In the genomic region with DNA sequence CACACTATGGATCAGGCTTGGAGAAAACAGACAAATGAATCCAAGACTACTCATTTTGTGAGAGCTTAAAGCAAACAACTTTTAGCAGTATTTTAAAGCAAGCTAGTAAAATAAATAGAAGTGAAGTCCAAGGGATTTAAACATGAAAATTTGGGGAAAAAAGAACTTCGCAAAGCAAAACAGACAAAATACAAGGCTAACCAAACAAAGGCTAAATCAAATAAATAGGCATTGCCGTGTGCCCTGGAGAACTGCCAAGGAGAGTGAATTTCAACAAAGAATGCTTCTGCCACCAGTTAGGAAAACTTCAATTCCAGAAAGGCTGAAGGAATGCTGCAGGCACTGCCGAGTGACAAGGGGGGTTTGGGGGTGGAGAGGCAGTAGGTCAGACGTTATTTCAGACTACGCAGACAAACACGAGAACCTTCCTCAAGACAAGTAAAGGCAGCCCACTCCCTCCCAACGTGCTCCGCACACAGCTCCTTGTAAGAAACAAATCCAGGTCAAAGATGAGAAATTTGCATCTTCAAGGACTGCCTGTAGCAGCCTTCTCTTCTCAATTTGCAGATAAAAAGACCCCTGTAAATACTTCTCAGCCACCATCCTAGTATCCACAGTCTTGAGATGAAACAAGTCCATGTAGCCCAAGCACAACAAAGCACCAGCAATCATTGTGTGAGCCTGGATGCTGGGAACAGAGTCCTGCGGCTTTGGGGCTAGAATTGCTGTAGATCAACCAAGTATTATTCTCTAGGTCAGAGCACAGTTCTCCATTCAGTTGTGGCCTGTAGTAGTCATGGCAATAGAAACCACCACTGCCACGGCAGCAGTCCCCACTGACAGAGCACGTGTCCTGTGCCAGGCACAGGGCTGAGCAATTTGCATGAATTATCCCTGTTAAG, we compare ENCODE assay signal across 1 cellular context.
TF ChIP-seq lines count a peak whose summit lies in the region.

No MANE protein-coding gene starts in this region.

TF ChIP-seq in HepG2, 621 proteins besides CTCF, POLR2A, EP300 and RAD21 (continued from another document and continues in another):
- TF ChIP-seq, protein P1, sequence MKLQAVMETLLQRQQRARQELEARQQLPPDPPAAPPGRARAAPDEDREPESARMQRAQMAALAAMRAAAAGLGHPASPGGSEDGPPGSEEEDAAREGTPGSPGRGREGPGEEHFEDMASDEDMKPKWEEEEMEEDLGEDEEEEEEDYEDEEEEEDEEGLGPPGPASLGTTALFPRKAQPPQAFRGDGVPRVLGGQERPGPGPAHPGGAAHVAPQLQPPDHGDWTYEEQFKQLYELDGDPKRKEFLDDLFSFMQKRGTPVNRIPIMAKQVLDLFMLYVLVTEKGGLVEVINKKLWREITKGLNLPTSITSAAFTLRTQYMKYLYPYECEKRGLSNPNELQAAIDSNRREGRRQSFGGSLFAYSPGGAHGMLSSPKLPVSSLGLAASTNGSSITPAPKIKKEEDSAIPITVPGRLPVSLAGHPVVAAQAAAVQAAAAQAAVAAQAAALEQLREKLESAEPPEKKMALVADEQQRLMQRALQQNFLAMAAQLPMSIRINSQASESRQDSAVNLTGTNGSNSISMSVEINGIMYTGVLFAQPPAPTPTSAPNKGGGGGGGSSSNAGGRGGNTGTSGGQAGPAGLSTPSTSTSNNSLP (IDR thresholded peaks at IDR 0.05; ENCODE audit: low read depth, low read length), result peak; percentile 67
- 0 out of 2 replicates have a peak, but pooled peaks have one; percentile 33 for TF ChIP-seq ZSCAN29 (CRISPR knock-in tag; conservative IDR thresholded peaks at IDR 0.05)
- TF ChIP-seq, protein P2, sequence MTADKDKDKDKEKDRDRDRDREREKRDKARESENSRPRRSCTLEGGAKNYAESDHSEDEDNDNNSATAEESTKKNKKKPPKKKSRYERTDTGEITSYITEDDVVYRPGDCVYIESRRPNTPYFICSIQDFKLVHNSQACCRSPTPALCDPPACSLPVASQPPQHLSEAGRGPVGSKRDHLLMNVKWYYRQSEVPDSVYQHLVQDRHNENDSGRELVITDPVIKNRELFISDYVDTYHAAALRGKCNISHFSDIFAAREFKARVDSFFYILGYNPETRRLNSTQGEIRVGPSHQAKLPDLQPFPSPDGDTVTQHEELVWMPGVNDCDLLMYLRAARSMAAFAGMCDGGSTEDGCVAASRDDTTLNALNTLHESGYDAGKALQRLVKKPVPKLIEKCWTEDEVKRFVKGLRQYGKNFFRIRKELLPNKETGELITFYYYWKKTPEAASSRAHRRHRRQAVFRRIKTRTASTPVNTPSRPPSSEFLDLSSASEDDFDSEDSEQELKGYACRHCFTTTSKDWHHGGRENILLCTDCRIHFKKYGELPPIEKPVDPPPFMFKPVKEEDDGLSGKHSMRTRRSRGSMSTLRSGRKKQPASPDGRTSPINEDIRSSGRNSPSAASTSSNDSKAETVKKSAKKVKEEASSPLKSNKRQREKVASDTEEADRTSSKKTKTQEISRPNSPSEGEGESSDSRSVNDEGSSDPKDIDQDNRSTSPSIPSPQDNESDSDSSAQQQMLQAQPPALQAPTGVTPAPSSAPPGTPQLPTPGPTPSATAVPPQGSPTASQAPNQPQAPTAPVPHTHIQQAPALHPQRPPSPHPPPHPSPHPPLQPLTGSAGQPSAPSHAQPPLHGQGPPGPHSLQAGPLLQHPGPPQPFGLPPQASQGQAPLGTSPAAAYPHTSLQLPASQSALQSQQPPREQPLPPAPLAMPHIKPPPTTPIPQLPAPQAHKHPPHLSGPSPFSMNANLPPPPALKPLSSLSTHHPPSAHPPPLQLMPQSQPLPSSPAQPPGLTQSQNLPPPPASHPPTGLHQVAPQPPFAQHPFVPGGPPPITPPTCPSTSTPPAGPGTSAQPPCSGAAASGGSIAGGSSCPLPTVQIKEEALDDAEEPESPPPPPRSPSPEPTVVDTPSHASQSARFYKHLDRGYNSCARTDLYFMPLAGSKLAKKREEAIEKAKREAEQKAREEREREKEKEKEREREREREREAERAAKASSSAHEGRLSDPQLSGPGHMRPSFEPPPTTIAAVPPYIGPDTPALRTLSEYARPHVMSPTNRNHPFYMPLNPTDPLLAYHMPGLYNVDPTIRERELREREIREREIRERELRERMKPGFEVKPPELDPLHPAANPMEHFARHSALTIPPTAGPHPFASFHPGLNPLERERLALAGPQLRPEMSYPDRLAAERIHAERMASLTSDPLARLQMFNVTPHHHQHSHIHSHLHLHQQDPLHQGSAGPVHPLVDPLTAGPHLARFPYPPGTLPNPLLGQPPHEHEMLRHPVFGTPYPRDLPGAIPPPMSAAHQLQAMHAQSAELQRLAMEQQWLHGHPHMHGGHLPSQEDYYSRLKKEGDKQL (CRISPR knock-in tag; IDR thresholded peaks at IDR 0.05; ENCODE audit: low read depth), result peak; percentile 40; the same call in 1 of the 2 replicates
- peak; percentile 39; the same call in 1 of the 2 replicates for TF ChIP-seq ZBTB7B (CRISPR knock-in tag; IDR thresholded peaks at IDR 0.05)
- TF ChIP-seq ZNF446 (CRISPR knock-in tag; IDR thresholded peaks at IDR 0.05), result no peak
- TF ChIP-seq TBX3 (IDR thresholded peaks at IDR 0.05; ENCODE audit: borderline replicate concordance), result 0 out of 2 replicates have a peak, but pooled peaks have one; percentile 35
- TF ChIP-seq ZSCAN30 (CRISPR knock-in tag; IDR thresholded peaks at IDR 0.05), result no peak
- TF ChIP-seq MTERF4 (CRISPR knock-in tag; IDR thresholded peaks at IDR 0.05), result no peak
- TF ChIP-seq ZNF256 (CRISPR knock-in tag; conservative IDR thresholded peaks at IDR 0.05), result no peak
- 0 out of 2 replicates have a peak, but pooled peaks have one; percentile 45 for TF ChIP-seq NFKBIZ (CRISPR knock-in tag; IDR thresholded peaks at IDR 0.05)
- peak; percentile 50; the same call in 1 of the 2 replicates for TF ChIP-seq FOXP1 (IDR thresholded peaks at IDR 0.05)
- TF ChIP-seq FOXP1 (CRISPR knock-in tag; IDR thresholded peaks at IDR 0.05), result peak; percentile 80
- TF ChIP-seq, protein P3, sequence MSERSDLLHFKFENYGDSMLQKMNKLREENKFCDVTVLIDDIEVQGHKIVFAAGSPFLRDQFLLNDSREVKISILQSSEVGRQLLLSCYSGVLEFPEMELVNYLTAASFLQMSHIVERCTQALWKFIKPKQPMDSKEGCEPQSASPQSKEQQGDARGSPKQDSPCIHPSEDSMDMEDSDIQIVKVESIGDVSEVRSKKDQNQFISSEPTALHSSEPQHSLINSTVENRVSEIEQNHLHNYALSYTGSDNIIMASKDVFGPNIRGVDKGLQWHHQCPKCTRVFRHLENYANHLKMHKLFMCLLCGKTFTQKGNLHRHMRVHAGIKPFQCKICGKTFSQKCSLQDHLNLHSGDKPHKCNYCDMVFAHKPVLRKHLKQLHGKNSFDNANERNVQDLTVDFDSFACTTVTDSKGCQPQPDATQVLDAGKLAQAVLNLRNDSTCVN (CRISPR knock-in tag; IDR thresholded peaks at IDR 0.05; ENCODE audit: borderline replicate concordance), result peak; percentile 86; the same call in 1 of the 2 replicates
- peak; percentile 66 for TF ChIP-seq ZNF609 (CRISPR knock-in tag; IDR thresholded peaks at IDR 0.05; ENCODE audit: borderline replicate concordance)
- peak; percentile 45; the same call in 1 of the 2 replicates for TF ChIP-seq RARA (CRISPR knock-in tag; IDR thresholded peaks at IDR 0.05)
- TF ChIP-seq ZGPAT (CRISPR knock-in tag; IDR thresholded peaks at IDR 0.05), result peak; percentile 38; the same call in 1 of the 2 replicates
- TF ChIP-seq, protein P4, sequence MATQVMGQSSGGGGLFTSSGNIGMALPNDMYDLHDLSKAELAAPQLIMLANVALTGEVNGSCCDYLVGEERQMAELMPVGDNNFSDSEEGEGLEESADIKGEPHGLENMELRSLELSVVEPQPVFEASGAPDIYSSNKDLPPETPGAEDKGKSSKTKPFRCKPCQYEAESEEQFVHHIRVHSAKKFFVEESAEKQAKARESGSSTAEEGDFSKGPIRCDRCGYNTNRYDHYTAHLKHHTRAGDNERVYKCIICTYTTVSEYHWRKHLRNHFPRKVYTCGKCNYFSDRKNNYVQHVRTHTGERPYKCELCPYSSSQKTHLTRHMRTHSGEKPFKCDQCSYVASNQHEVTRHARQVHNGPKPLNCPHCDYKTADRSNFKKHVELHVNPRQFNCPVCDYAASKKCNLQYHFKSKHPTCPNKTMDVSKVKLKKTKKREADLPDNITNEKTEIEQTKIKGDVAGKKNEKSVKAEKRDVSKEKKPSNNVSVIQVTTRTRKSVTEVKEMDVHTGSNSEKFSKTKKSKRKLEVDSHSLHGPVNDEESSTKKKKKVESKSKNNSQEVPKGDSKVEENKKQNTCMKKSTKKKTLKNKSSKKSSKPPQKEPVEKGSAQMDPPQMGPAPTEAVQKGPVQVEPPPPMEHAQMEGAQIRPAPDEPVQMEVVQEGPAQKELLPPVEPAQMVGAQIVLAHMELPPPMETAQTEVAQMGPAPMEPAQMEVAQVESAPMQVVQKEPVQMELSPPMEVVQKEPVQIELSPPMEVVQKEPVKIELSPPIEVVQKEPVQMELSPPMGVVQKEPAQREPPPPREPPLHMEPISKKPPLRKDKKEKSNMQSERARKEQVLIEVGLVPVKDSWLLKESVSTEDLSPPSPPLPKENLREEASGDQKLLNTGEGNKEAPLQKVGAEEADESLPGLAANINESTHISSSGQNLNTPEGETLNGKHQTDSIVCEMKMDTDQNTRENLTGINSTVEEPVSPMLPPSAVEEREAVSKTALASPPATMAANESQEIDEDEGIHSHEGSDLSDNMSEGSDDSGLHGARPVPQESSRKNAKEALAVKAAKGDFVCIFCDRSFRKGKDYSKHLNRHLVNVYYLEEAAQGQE (IDR thresholded peaks at IDR 0.05; ENCODE audit: borderline replicate concordance in 1 of 2, low read depth in 1 of 2, low read length in 2 of 2), result 0 out of 4 replicates have a peak, but pooled peaks of 1 of the 2 experiments have one; percentile 41
- peak; percentile 46; the same call in 1 of the 2 replicates for TF ChIP-seq HOXA5 (CRISPR knock-in tag; IDR thresholded peaks at IDR 0.05)
- TF ChIP-seq MED8 (CRISPR knock-in tag; IDR thresholded peaks at IDR 0.05; ENCODE audit: insufficient replicate concordance), result no peak
- TF ChIP-seq EED (CRISPR knock-in tag; IDR thresholded peaks at IDR 0.05), result no peak
- TF ChIP-seq, protein P5, sequence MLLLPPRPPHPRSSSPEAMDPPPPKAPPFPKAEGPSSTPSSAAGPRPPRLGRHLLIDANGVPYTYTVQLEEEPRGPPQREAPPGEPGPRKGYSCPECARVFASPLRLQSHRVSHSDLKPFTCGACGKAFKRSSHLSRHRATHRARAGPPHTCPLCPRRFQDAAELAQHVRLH (CRISPR knock-in tag; IDR thresholded peaks at IDR 0.05; ENCODE audit: borderline replicate concordance, low read depth), result peak; percentile 37; the same call in 1 of the 2 replicates
- TF ChIP-seq DPF2 (CRISPR knock-in tag; IDR thresholded peaks at IDR 0.05; ENCODE audit: borderline replicate concordance, low read depth), result peak; percentile 67; the same call in 1 of the 2 replicates
- 0 out of 2 replicates have a peak, but pooled peaks have one; percentile 40 for TF ChIP-seq ZNF605 (CRISPR knock-in tag; IDR thresholded peaks at IDR 0.05)
- TF ChIP-seq, protein P6, sequence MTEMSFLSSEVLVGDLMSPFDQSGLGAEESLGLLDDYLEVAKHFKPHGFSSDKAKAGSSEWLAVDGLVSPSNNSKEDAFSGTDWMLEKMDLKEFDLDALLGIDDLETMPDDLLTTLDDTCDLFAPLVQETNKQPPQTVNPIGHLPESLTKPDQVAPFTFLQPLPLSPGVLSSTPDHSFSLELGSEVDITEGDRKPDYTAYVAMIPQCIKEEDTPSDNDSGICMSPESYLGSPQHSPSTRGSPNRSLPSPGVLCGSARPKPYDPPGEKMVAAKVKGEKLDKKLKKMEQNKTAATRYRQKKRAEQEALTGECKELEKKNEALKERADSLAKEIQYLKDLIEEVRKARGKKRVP (CRISPR knock-in tag; IDR thresholded peaks at IDR 0.05), result peak in 1 of 2 experiments; percentile 41; a peak in 1 of 4 replicates
